8 cellular contexts compared by ENCODE assay signal in genomic region chr2:159090514-159091201, GRCh38.
A peak's percentile ranks its signal among the peaks of the same experiment; 100 is the strongest.
DNase-seq lines count a peak whose midpoint lies in the region; ATAC-seq lines count a peak whose summit lies in the region.

No MANE protein-coding gene starts in this region.

- peak; percentile 60 for DNase-seq in MV-4-11 (lab: John Stamatoyannopoulos, UW)
- no peak for DNase-seq in activated effector memory CD4-positive, alpha-beta T cell treated with Interleukin-2 at 50 U/mL for 16 hours
- no peak for DNase-seq in cortex of kidney (lab: John Stamatoyannopoulos, UW)

- ATAC-seq in GM21367 (IDR thresholded peaks at IDR 0.05; ENCODE audit: unreplicated experiment) (peak; percentile 53), esophagus mucosa (peak; percentile 90), HG02970 (IDR thresholded peaks at IDR 0.05; ENCODE audit: low FRiP score, unreplicated experiment) (no peak)

- H3K4me1 ChIP-seq in BLaER1 treated with 17β-estradiol and CSF1 and Interleukin-3, amounts not matched to agents 10 nM and 100 nM, result peaks cover 32 to 40% (median 34%) of the 10 kb centered on the region in 10 experiments
- peaks cover 62% of the 10 kb centered on the region for H3K4me1 ChIP-seq in skeletal muscle satellite cell (ENCODE audit: control insufficient read depth, insufficient read depth, low read length)

- H3K36me3 ChIP-seq in BLaER1 treated with 17β-estradiol and CSF1 and Interleukin-3, amounts not matched to agents 10 nM and 100 nM, result no peaks in the 10 kb centered on the region
- no peaks in the 10 kb centered on the region for H3K36me3 ChIP-seq in skeletal muscle satellite cell (ENCODE audit: insufficient read depth, low read length)

- H3K9ac ChIP-seq in BLaER1 treated with 17β-estradiol and CSF1 and Interleukin-3, amounts not matched to agents 10 nM and 100 nM, result 0 out of 22 replicates have a peak overlapping the region, but pooled peaks of 3 of the 11 experiments have one; percentile 0 to 23 (median 14)
- peak overlapping the region; percentile 55 for H3K9ac ChIP-seq in skeletal muscle satellite cell (ENCODE audit: low read depth, low read length)

- H3K9me3 ChIP-seq in BLaER1 treated with 17β-estradiol and CSF1 and Interleukin-3, amounts not matched to agents 10 nM and 100 nM (replicated peaks in 1 of 11), result peaks cover under 1 to 9% (median 4%) of the 10 kb centered on the region in 11 experiments; a peak in 17 of 22 replicates
- no peaks in the 10 kb centered on the region for H3K9me3 ChIP-seq in skeletal muscle satellite cell (replicated peaks; ENCODE audit: low read length)

- no peak overlapping the region for H3K4me3 ChIP-seq in BLaER1 treated with 17β-estradiol and CSF1 and Interleukin-3, amounts not matched to agents 10 nM and 100 nM
- peak overlapping the region; percentile 32 for H3K4me3 ChIP-seq in skeletal muscle satellite cell (ENCODE audit: low read length)

- peak overlapping the region in 3 of 11 experiments; percentile 12 to 41 (median 17); a peak in 2 of 22 replicates for H3K27ac ChIP-seq in BLaER1 treated with 17β-estradiol and CSF1 and Interleukin-3, amounts not matched to agents 10 nM and 100 nM

- H3K4me2 ChIP-seq in BLaER1 treated with 17β-estradiol and CSF1 and Interleukin-3, amounts not matched to agents 10 nM and 100 nM, result peak overlapping the region; percentile 62 to 87 (median 72)
- peak overlapping the region; percentile 68 for H3K4me2 ChIP-seq in skeletal muscle satellite cell (ENCODE audit: low read length)

- H3K27me3 ChIP-seq in BLaER1 treated with 17β-estradiol and CSF1 and Interleukin-3, amounts not matched to agents 10 nM and 100 nM, result no peaks in the 10 kb centered on the region
- H3K27me3 ChIP-seq in skeletal muscle satellite cell (ENCODE audit: control insufficient read depth, insufficient read depth, low read length), result no peaks in the 10 kb centered on the region

- H4K20me1 ChIP-seq in BLaER1 treated with 17β-estradiol and CSF1 and Interleukin-3, amounts not matched to agents 10 nM and 100 nM, result no peaks in the 10 kb centered on the region
